ENCODE assay signal across 12 cellular contexts in the genomic region with DNA sequence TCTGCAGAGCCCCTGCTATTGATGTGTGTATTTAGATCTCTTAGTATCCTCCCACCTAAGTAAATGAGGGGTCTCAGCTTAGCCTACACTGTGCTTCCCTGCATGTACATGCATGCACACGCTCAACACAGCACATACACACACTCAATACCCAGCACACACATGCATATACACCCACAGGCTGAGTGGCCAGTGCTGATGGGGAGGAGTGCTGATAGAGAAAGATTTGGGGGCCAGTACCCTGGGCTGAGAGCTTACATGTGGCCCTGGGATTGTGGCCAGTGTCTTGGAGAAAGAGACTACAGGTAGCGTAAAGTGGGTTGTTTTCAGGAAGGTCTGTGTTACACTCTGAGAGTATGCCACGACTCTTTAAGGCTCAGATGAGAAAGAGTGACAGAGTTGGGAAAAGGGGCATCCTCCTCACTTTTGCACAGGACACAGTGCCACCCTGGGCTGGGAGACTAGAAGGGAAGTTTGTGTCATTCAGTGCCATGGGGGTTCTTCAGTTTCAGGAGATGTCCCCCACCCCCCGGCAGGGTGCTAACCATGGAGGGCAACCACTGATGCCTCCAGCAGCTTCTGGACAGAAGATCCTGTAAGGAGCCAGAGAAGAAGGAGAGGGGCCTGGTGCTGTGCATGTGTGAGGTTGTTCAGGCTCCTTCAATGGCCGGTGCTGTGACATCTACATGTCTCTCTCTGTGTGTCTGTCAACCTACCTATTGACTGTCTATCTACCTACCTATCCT.
"Had no signal": no experiment of that assay in that cellular context is flagged by ENCODE, and none has a peak within 500 bp of the region (broad histone marks: within the 10 kb centered on the region; RNA-seq: fewer than 3 reads in every experiment).

No MANE protein-coding gene starts in this region.

- H3K27me3 ChIP-seq: gastroesophageal sphincter, right lobe of liver, testis, vagina had no signal

- H3K4me3 Mint-ChIP-seq: activated CD4-positive, alpha-beta memory T cell treated with anti-CD3 and anti-CD28 coated beads for 36 hours; T-cell had no signal

- ATAC-seq: stimulated activated naive CD8-positive, alpha-beta T cell treated with anti-CD3 and anti-CD28 coated beads, Interleukin-15, Interleukin-2, amounts not matched to agents 100 U/mL and 50 U/mL, for 24 hours; T-cell had no signal

- DNase-seq: activated CD4-positive, alpha-beta memory T cell treated with anti-CD3 and anti-CD28 coated beads for 36 hours; activated naive CD4-positive, alpha-beta T cell treated with Interleukin-2 at 50 U/mL for 16 hours; effector memory CD4-positive, alpha-beta T cell; stimulated activated CD4-positive, alpha-beta T cell treated with anti-CD3 and anti-CD28 coated beads, Interleukin-2, amount 100 ng/mL, for 24 hours; stimulated activated naive CD8-positive, alpha-beta T cell treated with anti-CD3 and anti-CD28 coated beads, Interleukin-15, Interleukin-2, amounts not matched to agents 100 U/mL and 50 U/mL, for 24 hours; T-cell had no signal

- H3K27ac Mint-ChIP-seq: activated CD4-positive, alpha-beta memory T cell treated with anti-CD3 and anti-CD28 coated beads for 36 hours; T-cell had no signal

- H3K27ac ChIP-seq: testis had no signal

- H3K4me1 Mint-ChIP-seq: T-cell had no signal

- H3K36me3 ChIP-seq: gastroesophageal sphincter, left ventricle myocardium inferior, prostate gland, right lobe of liver, vagina had no signal

- H3K9me3 ChIP-seq: gastroesophageal sphincter, left ventricle myocardium inferior, prostate gland, right lobe of liver, testis, vagina had no signal

- H3K27me3 Mint-ChIP-seq: activated CD4-positive, alpha-beta memory T cell treated with anti-CD3 and anti-CD28 coated beads for 36 hours had no signal

- H3K9me3 Mint-ChIP-seq: activated CD4-positive, alpha-beta memory T cell treated with anti-CD3 and anti-CD28 coated beads for 36 hours had no signal

- H3K36me3 Mint-ChIP-seq: activated CD4-positive, alpha-beta memory T cell treated with anti-CD3 and anti-CD28 coated beads for 36 hours; T-cell had no signal

- H3K4me3 ChIP-seq: gastroesophageal sphincter, left ventricle myocardium inferior, prostate gland, right lobe of liver, testis, vagina had no signal
